Comparison of ENCODE assay signal across 24 cellular contexts in the genomic region with DNA sequence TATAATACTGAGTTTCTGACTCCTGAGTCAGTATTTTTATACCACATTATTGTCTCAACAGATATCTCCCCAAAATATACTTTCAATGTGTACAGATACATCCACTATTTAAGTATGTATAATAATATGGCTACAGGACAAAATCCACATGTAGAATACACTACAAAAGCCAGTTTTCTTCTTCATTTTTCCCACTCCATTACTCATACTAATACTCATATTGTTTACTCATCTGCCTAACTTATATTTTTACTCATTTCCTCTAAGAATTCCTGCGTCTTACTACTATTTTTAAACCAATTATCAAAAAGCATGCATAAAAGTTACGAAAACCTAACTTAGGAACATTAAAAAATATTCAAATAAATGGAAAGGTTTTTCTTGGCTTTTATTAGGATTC.
DNase-seq lines count a peak whose midpoint lies in the region; ATAC-seq, FAIRE-seq and TF ChIP-seq lines count a peak whose summit lies in the region.
"Had no signal": no experiment of that assay in that cellular context is flagged by ENCODE, and none has a peak within 500 bp of the region (broad histone marks: within the 10 kb centered on the region; RNA-seq: fewer than 3 reads in every experiment).

No MANE protein-coding gene starts in this region.

- no peaks in the 10 kb centered on the region for H3K9me3 ChIP-seq in astrocyte (ENCODE audit: insufficient read depth, low read depth, low read length)
- H3K9me3 ChIP-seq: BE2C, MG63, SK-N-SH had no signal

- H3K27ac Mint-ChIP-seq in HFFc6: peak overlapping the region; percentile 81
- no peak overlapping the region for H3K27ac Mint-ChIP-seq in astrocyte (ENCODE audit: unreplicated experiment)
- no peak overlapping the region for H3K27ac Mint-ChIP-seq in chondrocyte (ENCODE audit: unreplicated experiment)

- peaks cover 11% of the 10 kb centered on the region; the same call in 1 of the 2 replicates for H3K36me3 Mint-ChIP-seq in HFFc6 (ENCODE audit: low read depth)
- no peaks in the 10 kb centered on the region for H3K36me3 Mint-ChIP-seq in astrocyte (ENCODE audit: low read depth, unreplicated experiment)
- H3K36me3 Mint-ChIP-seq in chondrocyte (ENCODE audit: low read depth): no peaks in the 10 kb centered on the region

- H3K27me3 ChIP-seq in ACC112 (ENCODE audit: insufficient read depth, low read length) (no peaks in the 10 kb centered on the region), astrocyte (ENCODE audit: insufficient read depth, low read length) (no peaks in the 10 kb centered on the region), foreskin keratinocyte (no peaks in the 10 kb centered on the region)
- H3K27me3 ChIP-seq: BE2C, MG63 had no signal

- H3K9me3 Mint-ChIP-seq in HFFc6 (peaks cover 5% of the 10 kb centered on the region; the same call in 1 of the 2 replicates), astrocyte (ENCODE audit: unreplicated experiment) (no peaks in the 10 kb centered on the region), chondrocyte (ENCODE audit: low read depth) (peaks cover 5% of the 10 kb centered on the region)

- DNase-seq in HFFc6 (peak; percentile 6), astrocyte (ENCODE audit: low read depth) (no peak), foreskin keratinocyte (peak in 1 of 2 donors; percentile 14), NCI-H1694 (lab: John Stamatoyannopoulos, UW) (no peak), GM19239 (ENCODE audit: insufficient read length, low spot score) (no peak), chondrocyte (ENCODE audit: low spot score) (no peak)
- DNase-seq: ACHN, BE2C, Calu3, DMS79 treated with DMSO at 0.1 percent for 48 hours, GOT3, KBM-7, MG63, NCI-H1105 treated with DMSO at 0.1 percent for 48 hours, NCI-H146, NCI-H2029, NCI-H446, NCI-H524 treated with DMSO at 0.1 percent for 48 hours, NCI-H774, SK-N-SH had no signal

- H3K4me2 ChIP-seq in astrocyte (ENCODE audit: low read length): peak overlapping the region; percentile 16
- H3K4me2 ChIP-seq: SK-N-SH had no signal

- TF ChIP-seq CTCF in HFFc6 (IDR thresholded peaks at IDR 0.05) (no peak), astrocyte (IDR thresholded peaks at IDR 0.05; ENCODE audit: insufficient read depth, low read depth, low read length) (no peak), foreskin keratinocyte (conservative IDR thresholded peaks at IDR 0.05) (no peak), chondrocyte (IDR thresholded peaks at IDR 0.05) (no peak)

- H3K27ac ChIP-seq in ACC112 (ENCODE audit: low read depth, low read length): 0 out of 2 replicates have a peak overlapping the region, but pooled peaks have one; percentile 2
- peak overlapping the region; percentile 24 for H3K27ac ChIP-seq in astrocyte (ENCODE audit: low read depth, low read length)
- H3K27ac ChIP-seq in foreskin keratinocyte: no peak overlapping the region
- H3K27ac ChIP-seq: 22Rv1 had no signal

- H3K79me2 ChIP-seq in ACC112 (ENCODE audit: control insufficient read depth, insufficient read depth, low read length, unreplicated experiment): no peaks in the 10 kb centered on the region
- H3K79me2 ChIP-seq in astrocyte (ENCODE audit: insufficient read depth, low read length): no peaks in the 10 kb centered on the region

- no peaks in the 10 kb centered on the region for H4K20me1 ChIP-seq in astrocyte (ENCODE audit: insufficient read depth, low read length)

- H3K4me1 Mint-ChIP-seq in HFFc6 (ENCODE audit: low read depth) (peaks cover 27% of the 10 kb centered on the region), astrocyte (ENCODE audit: low read depth, unreplicated experiment) (no peaks in the 10 kb centered on the region), chondrocyte (ENCODE audit: low read depth) (no peaks in the 10 kb centered on the region)

- H3K4me3 Mint-ChIP-seq in HFFc6 (peak overlapping the region; percentile 27; the same call in 1 of the 2 replicates), astrocyte (ENCODE audit: unreplicated experiment) (no peak overlapping the region), chondrocyte (ENCODE audit: unreplicated experiment) (no peak overlapping the region)

- peaks cover 4% of the 10 kb centered on the region for H3K4me1 ChIP-seq in ACC112 (ENCODE audit: control insufficient read depth, insufficient read depth, low read length, unreplicated experiment)
- no peaks in the 10 kb centered on the region for H3K4me1 ChIP-seq in astrocyte (ENCODE audit: insufficient read depth, low read length)
- no peaks in the 10 kb centered on the region for H3K4me1 ChIP-seq in foreskin keratinocyte
- H3K4me1 ChIP-seq: BE2C had no signal

- no peak overlapping the region for H3K4me3 ChIP-seq in ACC112 (ENCODE audit: low read depth, low read length)
- no peak overlapping the region for H3K4me3 ChIP-seq in astrocyte (ENCODE audit: insufficient read depth, low read depth, low read length)
- H3K4me3 ChIP-seq: MG63 had no signal

- H3K36me3 ChIP-seq in ACC112 (ENCODE audit: insufficient read depth, low read length): no peaks in the 10 kb centered on the region
- no peaks in the 10 kb centered on the region for H3K36me3 ChIP-seq in astrocyte (ENCODE audit: insufficient read depth, low read length)
- H3K36me3 ChIP-seq: BE2C, MG63 had no signal

- H3K27me3 Mint-ChIP-seq in HFFc6 (ENCODE audit: insufficient read depth) (no peaks in the 10 kb centered on the region), astrocyte (ENCODE audit: low read depth, unreplicated experiment) (no peaks in the 10 kb centered on the region), chondrocyte (ENCODE audit: low read depth) (no peaks in the 10 kb centered on the region)

- FAIRE-seq in astrocyte (lab: Jason Lieb, UNC) (peak; percentile 17), GM19239 (lab: Jason Lieb, UNC) (no peak)
- FAIRE-seq: GM18507 had no signal

- peak; percentile 61 for ATAC-seq in foreskin keratinocyte
- ATAC-seq: HCT116 had no signal

- H3K9ac ChIP-seq in astrocyte (ENCODE audit: low read length): no peak overlapping the region
- H3K9ac ChIP-seq: SK-N-SH had no signal

- no peak overlapping the region for H2AFZ ChIP-seq in ACC112 (ENCODE audit: low read length, unreplicated experiment)
- no peak overlapping the region for H2AFZ ChIP-seq in astrocyte (ENCODE audit: low read depth, low read length)
